Comparison of ENCODE assay signal across 1 cellular context in the genomic region with DNA sequence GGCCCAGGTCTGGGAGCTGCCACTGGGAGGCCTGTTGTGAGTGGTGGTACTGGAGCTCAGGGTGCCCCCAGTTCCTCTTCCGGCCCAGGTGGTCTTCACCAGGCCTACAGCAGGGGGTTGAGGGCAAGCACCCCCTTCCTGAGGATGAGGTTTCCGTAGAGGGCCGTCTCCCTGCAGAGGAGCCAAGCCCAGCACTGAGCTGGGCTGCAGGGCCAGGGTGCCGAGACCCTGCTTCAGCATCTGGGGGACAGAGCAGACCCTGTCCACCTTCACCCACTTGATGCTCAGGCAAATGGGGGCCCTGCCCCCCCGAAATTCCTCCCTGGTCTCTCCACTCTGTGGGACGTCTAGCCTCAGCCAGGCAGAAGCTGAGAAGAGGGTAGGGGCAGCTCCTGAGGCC.
TF ChIP-seq lines count a peak whose summit lies in the region.

No MANE protein-coding gene starts in this region.

TF ChIP-seq in liver, 16 proteins besides CTCF, POLR2A, EP300 and RAD21 (continued from another document):
- TF ChIP-seq, protein P1, sequence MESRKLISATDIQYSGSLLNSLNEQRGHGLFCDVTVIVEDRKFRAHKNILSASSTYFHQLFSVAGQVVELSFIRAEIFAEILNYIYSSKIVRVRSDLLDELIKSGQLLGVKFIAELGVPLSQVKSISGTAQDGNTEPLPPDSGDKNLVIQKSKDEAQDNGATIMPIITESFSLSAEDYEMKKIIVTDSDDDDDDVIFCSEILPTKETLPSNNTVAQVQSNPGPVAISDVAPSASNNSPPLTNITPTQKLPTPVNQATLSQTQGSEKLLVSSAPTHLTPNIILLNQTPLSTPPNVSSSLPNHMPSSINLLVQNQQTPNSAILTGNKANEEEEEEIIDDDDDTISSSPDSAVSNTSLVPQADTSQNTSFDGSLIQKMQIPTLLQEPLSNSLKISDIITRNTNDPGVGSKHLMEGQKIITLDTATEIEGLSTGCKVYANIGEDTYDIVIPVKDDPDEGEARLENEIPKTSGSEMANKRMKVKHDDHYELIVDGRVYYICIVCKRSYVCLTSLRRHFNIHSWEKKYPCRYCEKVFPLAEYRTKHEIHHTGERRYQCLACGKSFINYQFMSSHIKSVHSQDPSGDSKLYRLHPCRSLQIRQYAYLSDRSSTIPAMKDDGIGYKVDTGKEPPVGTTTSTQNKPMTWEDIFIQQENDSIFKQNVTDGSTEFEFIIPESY (IDR thresholded peaks at IDR 0.05), result no peak
- TF ChIP-seq, protein P2, sequence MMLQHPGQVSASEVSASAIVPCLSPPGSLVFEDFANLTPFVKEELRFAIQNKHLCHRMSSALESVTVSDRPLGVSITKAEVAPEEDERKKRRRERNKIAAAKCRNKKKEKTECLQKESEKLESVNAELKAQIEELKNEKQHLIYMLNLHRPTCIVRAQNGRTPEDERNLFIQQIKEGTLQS (IDR thresholded peaks at IDR 0.05), result no peak
- TF ChIP-seq JUND (IDR thresholded peaks at IDR 0.05) (no peak), EGR1 (IDR thresholded peaks at IDR 0.05; ENCODE audit: low read depth in 2 of 2) (no peak), FOXA2 (IDR thresholded peaks at IDR 0.05) (no peak), NR2F2 (IDR thresholded peaks at IDR 0.05) (no peak), TAF1 (conservative IDR thresholded peaks at IDR 0.05) (no peak), HNF4G (IDR thresholded peaks at IDR 0.05) (no peak), RXRA (IDR thresholded peaks at IDR 0.05) (no peak), HNF4A (conservative IDR thresholded peaks at IDR 0.05) (no peak)
- TF ChIP-seq, protein P3, sequence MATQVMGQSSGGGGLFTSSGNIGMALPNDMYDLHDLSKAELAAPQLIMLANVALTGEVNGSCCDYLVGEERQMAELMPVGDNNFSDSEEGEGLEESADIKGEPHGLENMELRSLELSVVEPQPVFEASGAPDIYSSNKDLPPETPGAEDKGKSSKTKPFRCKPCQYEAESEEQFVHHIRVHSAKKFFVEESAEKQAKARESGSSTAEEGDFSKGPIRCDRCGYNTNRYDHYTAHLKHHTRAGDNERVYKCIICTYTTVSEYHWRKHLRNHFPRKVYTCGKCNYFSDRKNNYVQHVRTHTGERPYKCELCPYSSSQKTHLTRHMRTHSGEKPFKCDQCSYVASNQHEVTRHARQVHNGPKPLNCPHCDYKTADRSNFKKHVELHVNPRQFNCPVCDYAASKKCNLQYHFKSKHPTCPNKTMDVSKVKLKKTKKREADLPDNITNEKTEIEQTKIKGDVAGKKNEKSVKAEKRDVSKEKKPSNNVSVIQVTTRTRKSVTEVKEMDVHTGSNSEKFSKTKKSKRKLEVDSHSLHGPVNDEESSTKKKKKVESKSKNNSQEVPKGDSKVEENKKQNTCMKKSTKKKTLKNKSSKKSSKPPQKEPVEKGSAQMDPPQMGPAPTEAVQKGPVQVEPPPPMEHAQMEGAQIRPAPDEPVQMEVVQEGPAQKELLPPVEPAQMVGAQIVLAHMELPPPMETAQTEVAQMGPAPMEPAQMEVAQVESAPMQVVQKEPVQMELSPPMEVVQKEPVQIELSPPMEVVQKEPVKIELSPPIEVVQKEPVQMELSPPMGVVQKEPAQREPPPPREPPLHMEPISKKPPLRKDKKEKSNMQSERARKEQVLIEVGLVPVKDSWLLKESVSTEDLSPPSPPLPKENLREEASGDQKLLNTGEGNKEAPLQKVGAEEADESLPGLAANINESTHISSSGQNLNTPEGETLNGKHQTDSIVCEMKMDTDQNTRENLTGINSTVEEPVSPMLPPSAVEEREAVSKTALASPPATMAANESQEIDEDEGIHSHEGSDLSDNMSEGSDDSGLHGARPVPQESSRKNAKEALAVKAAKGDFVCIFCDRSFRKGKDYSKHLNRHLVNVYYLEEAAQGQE (IDR thresholded peaks at IDR 0.05), result no peak
TF ChIP-seq in liver: peak in this region for 0.
